ENCODE assay signal across 8 cellular contexts in genomic region chr17:75979705-75980187, GRCh38. TPM values are rescaled to one million over a fixed set of nuclear protein-coding genes. Genes with fewer than 3 reads are reported as not detected.
A peak's percentile ranks its signal among the peaks of the same experiment; 100 is the strongest.
DNase-seq lines count a peak whose midpoint lies in the region; ATAC-seq, FAIRE-seq and TF ChIP-seq lines count a peak whose summit lies in the region.

No MANE protein-coding gene starts in this region.

- peak overlapping the region; percentile 100 for H3K27ac Mint-ChIP-seq in MCF 10A (ENCODE audit: low read depth, unreplicated experiment)

- no peaks in the 10 kb centered on the region for H3K9me3 Mint-ChIP-seq in MCF 10A (ENCODE audit: unreplicated experiment)

- H3K4me1 ChIP-seq in tibial nerve = peaks cover 0 to 78% (median 24%) of the 10 kb centered on the region in 4 donors

- peaks cover 19% of the 10 kb centered on the region for H3K4me1 Mint-ChIP-seq in MCF 10A (ENCODE audit: insufficient read depth, unreplicated experiment)

- H3K4me3 Mint-ChIP-seq in MCF 10A (ENCODE audit: unreplicated experiment) = peak overlapping the region; percentile 100

- peak overlapping the region; percentile 93 to 100 (median 98) for H3K27ac ChIP-seq in tibial nerve

- H3K27me3 ChIP-seq in tibial nerve = no peaks in the 10 kb centered on the region

- CTCF ChIA-PET in MCF 10A (lab: Yijun Ruan, JAX) = interaction anchor here (0.9 to 1.4 kb wide), 3 partner anchors 26 to 116 kb away, joined by 3 to 6 read pairs (median 3); no protein-coding TSS in a partner anchor

- DNase-seq in NCI-H82 treated with DMSO at 0.1 percent for 48 hours (lab: John Stamatoyannopoulos, UW; ENCODE audit: unreplicated experiment) (peak; percentile 80), NCI-H82 (lab: John Stamatoyannopoulos, UW) (no peak), MCF 10A (ENCODE audit: unreplicated experiment) (no peak), lower leg skin (ENCODE audit: low spot score in 2 of 2) (no peak), tibial nerve (ENCODE audit: low spot score in 2 of 2) (no peak), HK-2 (ENCODE audit: unreplicated experiment) (no peak), frontal cortex (ENCODE audit: low spot score in 2 of 2) (no peak)

- ATAC-seq in HG03571 (IDR thresholded peaks at IDR 0.05; ENCODE audit: unreplicated experiment) = peak; percentile 15

- H3K27me3 Mint-ChIP-seq in MCF 10A (ENCODE audit: insufficient read depth, unreplicated experiment) = no peaks in the 10 kb centered on the region

- TF ChIP-seq POLR2A in lower leg skin (IDR thresholded peaks at IDR 0.05) (no peak), tibial nerve (IDR thresholded peaks at IDR 0.05) (no peak)

- WGBS in lower leg skin, 2 donors = 4 to 5% methylated on average over 19 of the region's 19 CpGs
- 11 to 17% methylated on average over 19 of the region's 19 CpGs for WGBS in tibial nerve, 2 donors

- TF ChIP-seq CTCF in MCF 10A (IDR thresholded peaks at IDR 0.05; ENCODE audit: unreplicated experiment) (no peak), lower leg skin (IDR thresholded peaks at IDR 0.05) (no peak), tibial nerve (IDR thresholded peaks at IDR 0.05) (no peak)

- peaks cover 15% of the 10 kb centered on the region for H3K36me3 Mint-ChIP-seq in MCF 10A (ENCODE audit: insufficient read depth, unreplicated experiment)

- BruUV-seq in MCF 10A (replicated peaks; lab: Mats Ljungman, UMichigan) = TSS peak; percentile 93

- no peak for TF ChIP-seq EP300 in tibial nerve (IDR thresholded peaks at IDR 0.05)

- H3K4me3 ChIP-seq in lower leg skin (ENCODE audit: low read depth, poor library complexity, severe bottlenecking) = peak overlapping the region; percentile 89
- H3K4me3 ChIP-seq in tibial nerve = peak overlapping the region; percentile 56 to 91 (median 78)

- intact Hi-C loops in MCF 10A (cut with micrococcal nuclease) (loop anchor here (5.0 kb wide), 2 partner anchors 37 to 573 kb away; partner anchors contain the start of gene FBF1), lower leg skin (cut with DNase I; ENCODE audit: low total_unique reads) (no loop called here)

- POLR2A ChIA-PET in MCF 10A (lab: Yijun Ruan, JAX) = interaction anchor here (0.6 to 2.0 kb wide), 11 partner anchors 11 to 200 kb away, joined by 3 to 6 read pairs (median 4); partner anchors contain the start of genes MRPL38 and WBP2

- no peaks in the 10 kb centered on the region for H3K36me3 ChIP-seq in tibial nerve

- FAIRE-seq in frontal cortex (lab: Jason Lieb, UNC) = no peak

- no peaks in the 10 kb centered on the region for H3K9me3 ChIP-seq in tibial nerve

RNA-seq across cellular contexts. Expression of gene TEN1, which starts 0.7 kb away (rescaled TPM):
- 13.0 and 15.4 TPM in 2 replicates for total RNA-seq in MCF 10A (2022)
- total RNA-seq in lower leg skin = 10 to 100 TPM; 43.7 to 57.9 (median 49.7) TPM
- 10 to 100 TPM in 2 of 4 donors, 1 to 10 TPM in 2; 8.6 to 22.2 (median 11.5) TPM for total RNA-seq in tibial nerve
- 4.9 TPM for total RNA-seq in frontal cortex

RNA-seq across cellular contexts. Expression of gene ACOX1, which starts 0.8 kb away (rescaled TPM):
- total RNA-seq in MCF 10A (2022) (23.4 and 26.0 TPM in 2 replicates), lower leg skin (100 to 1,000 TPM in 1 of 4 donors, 10 to 100 TPM in 3; 71.2 to 102 (median 81.3) TPM), tibial nerve (10 to 100 TPM; 33.7 to 44.4 (median 39.1) TPM), frontal cortex (98.2 TPM)

RNA-seq across cellular contexts. Expression of gene CDK3, which starts 20.9 kb away (rescaled TPM):
- total RNA-seq in MCF 10A (2022) = 5.3 and 5.7 TPM in 2 replicates
- 1 to 10 TPM; 2.7 to 8.4 (median 4.5) TPM for total RNA-seq in lower leg skin
- 10 to 100 TPM in 1 of 4 donors, 1 to 10 TPM in 3; 3.8 to 12.3 (median 5.9) TPM for total RNA-seq in tibial nerve
- 0.41 TPM for total RNA-seq in frontal cortex

RNA-seq across cellular contexts. Expression of gene FBF1, which starts 38.9 kb away (rescaled TPM):
- total RNA-seq in MCF 10A (2022) (14.0 and 18.8 TPM in 2 replicates), lower leg skin (10 to 100 TPM; 20.4 to 23.8 (median 22.4) TPM), tibial nerve (10 to 100 TPM; 19.9 to 32.4 (median 25.7) TPM), frontal cortex (11.4 TPM)

RNA-seq across cellular contexts. Expression of gene EVPL, which starts 47.4 kb away (rescaled TPM):
- total RNA-seq in MCF 10A (2022) = 7.7 and 8.1 TPM in 2 replicates
- total RNA-seq in lower leg skin = 100 to 1,000 TPM; 285 to 514 (median 315) TPM
- total RNA-seq in tibial nerve = 1 to 10 TPM in 2 of 4 donors, under 1 TPM in 1, not detected in 1; 0.98 to 3.0 (median 2.1) TPM
- not detected for total RNA-seq in frontal cortex
